1 cellular context compared by ENCODE assay signal in the genomic region with DNA sequence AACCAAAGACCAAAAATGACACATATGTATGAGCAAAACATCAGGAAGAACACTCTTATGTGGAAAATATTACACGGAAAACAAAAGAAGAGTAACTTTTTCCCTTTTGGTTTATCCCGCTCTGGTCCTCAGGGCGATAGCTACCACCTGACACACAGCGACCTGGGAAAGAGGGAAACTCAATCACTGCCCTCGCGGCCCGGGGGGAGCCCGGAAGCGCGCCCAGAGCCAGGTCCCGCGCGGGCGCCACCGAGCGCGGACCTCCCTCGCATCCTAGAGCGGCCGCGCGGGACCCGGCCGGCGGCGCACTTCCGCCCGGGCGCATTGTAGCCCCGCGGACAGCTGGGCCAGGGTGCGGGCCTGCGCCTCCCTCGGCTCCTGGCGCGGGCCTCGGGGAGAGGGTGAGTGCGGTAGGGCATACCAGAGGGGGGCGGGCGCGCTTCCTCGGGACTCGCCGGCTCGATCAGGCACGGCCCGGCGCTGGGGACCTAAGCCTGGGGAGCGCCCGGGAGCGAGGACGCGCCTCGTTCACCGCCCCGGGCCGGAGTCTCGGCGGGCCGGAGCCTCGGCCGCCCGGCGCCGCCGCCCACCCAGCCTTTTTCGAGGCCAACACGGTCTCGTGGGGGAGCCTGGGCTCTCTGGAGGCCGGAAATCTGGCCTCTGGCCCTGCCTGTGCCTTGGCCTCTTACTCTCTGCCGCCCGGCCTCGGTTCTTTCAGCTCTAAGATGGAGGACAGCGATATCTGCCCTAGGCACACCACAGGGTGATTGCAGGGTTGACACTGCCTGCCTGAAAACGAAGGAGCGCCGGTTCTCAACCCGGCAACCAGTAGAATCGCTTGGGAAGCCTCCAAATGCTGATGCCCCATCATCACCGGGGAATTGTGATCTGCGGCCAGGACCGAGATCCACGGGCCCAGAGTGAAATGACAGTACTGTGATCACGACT.
TF ChIP-seq lines count a peak whose summit lies in the region.

A gene with protein sequence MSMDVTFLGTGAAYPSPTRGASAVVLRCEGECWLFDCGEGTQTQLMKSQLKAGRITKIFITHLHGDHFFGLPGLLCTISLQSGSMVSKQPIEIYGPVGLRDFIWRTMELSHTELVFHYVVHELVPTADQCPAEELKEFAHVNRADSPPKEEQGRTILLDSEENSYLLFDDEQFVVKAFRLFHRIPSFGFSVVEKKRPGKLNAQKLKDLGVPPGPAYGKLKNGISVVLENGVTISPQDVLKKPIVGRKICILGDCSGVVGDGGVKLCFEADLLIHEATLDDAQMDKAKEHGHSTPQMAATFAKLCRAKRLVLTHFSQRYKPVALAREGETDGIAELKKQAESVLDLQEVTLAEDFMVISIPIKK (plus strand): TSS at position 327 of the 948 bp plus-strand sequence. CDS start 6,365 bp downstream, outside the sequence.

TF ChIP-seq in HepG2, 621 proteins besides CTCF, POLR2A, EP300 and RAD21 (continued from another document):
- TF ChIP-seq ZNF740 (CRISPR knock-in tag; IDR thresholded peaks at IDR 0.05) (0 out of 2 replicates have a peak, but pooled peaks have one; percentile 52), ZNF331 (CRISPR knock-in tag; IDR thresholded peaks at IDR 0.05) (peak; percentile 58; the same call in 1 of the 2 replicates), SRSF9 (IDR thresholded peaks at IDR 0.05; ENCODE audit: borderline replicate concordance, insufficient read depth, low read depth, low read length, poor library complexity, severe bottlenecking) (no peak), ZNF276 (CRISPR knock-in tag; IDR thresholded peaks at IDR 0.05; ENCODE audit: low read depth) (no peak), ZMYM4 (CRISPR knock-in tag; IDR thresholded peaks at IDR 0.05) (peak; percentile 80), YEATS2 (CRISPR knock-in tag; IDR thresholded peaks at IDR 0.05; ENCODE audit: borderline replicate concordance) (no peak; the same call in 1 of the 2 replicates), KAT2B (IDR thresholded peaks at IDR 0.05; ENCODE audit: borderline replicate concordance, low read depth, low read length) (no peak), ZNF432 (CRISPR knock-in tag; IDR thresholded peaks at IDR 0.05; ENCODE audit: borderline replicate concordance) (no peak), ZSCAN5A (CRISPR knock-in tag; IDR thresholded peaks at IDR 0.05; ENCODE audit: borderline replicate concordance) (peak; percentile 79), GATAD2A (CRISPR knock-in tag; IDR thresholded peaks at IDR 0.05) (no peak), NCOA2 (CRISPR knock-in tag; IDR thresholded peaks at IDR 0.05) (0 out of 2 replicates have a peak, but pooled peaks have one; percentile 2), ZNF670 (CRISPR knock-in tag; IDR thresholded peaks at IDR 0.05; ENCODE audit: borderline replicate concordance) (peak; percentile 67; the same call in 1 of the 2 replicates), RARG (CRISPR knock-in tag; IDR thresholded peaks at IDR 0.05; ENCODE audit: low read depth) (0 out of 2 replicates have a peak, but pooled peaks have one; percentile 52), ZNF44 (CRISPR knock-in tag; IDR thresholded peaks at IDR 0.05) (no peak), ZSCAN25 (CRISPR knock-in tag; IDR thresholded peaks at IDR 0.05) (0 out of 2 replicates have a peak, but pooled peaks have one; percentile 21), U2AF1 (optimal IDR thresholded peaks at IDR 0.05; ENCODE audit: low read depth, low read length) (no peak), GPN1 (CRISPR knock-in tag; IDR thresholded peaks at IDR 0.05; ENCODE audit: borderline replicate concordance) (no peak), MYC (CRISPR knock-in tag; IDR thresholded peaks at IDR 0.05; ENCODE audit: borderline replicate concordance) (peak; percentile 80), SP2 (CRISPR knock-in tag; IDR thresholded peaks at IDR 0.05) (no peak; the same call in 1 of the 2 replicates), ZNF501 (CRISPR knock-in tag; IDR thresholded peaks at IDR 0.05) (peak; percentile 46; the same call in 1 of the 2 replicates), ARID2 (CRISPR knock-in tag; IDR thresholded peaks at IDR 0.05; ENCODE audit: borderline replicate concordance) (0 out of 2 replicates have a peak, but pooled peaks have one; percentile 87), POLR2AphosphoS2 (IDR thresholded peaks at IDR 0.05; ENCODE audit: low read depth, low read length) (no peak), JDP2 (CRISPR knock-in tag; IDR thresholded peaks at IDR 0.05; ENCODE audit: borderline replicate concordance) (no peak), ZSCAN21 (CRISPR knock-in tag; IDR thresholded peaks at IDR 0.05; ENCODE audit: borderline replicate concordance) (peak; percentile 74), ATF7-NPFF (CRISPR knock-in tag; IDR thresholded peaks at IDR 0.05; ENCODE audit: low read depth) (peak; percentile 78; the same call in 1 of the 2 replicates), ZBTB44 (CRISPR knock-in tag; IDR thresholded peaks at IDR 0.05) (no peak), HNRNPLL (IDR thresholded peaks at IDR 0.05; ENCODE audit: low read depth, low read length, poor library complexity, severe bottlenecking) (peak; percentile 59), IKZF5 (CRISPR knock-in tag; IDR thresholded peaks at IDR 0.05) (no peak; the same call in 1 of the 2 replicates), CENPBD1 (CRISPR knock-in tag; IDR thresholded peaks at IDR 0.05; ENCODE audit: borderline replicate concordance, low read depth) (no peak), ZNF337 (CRISPR knock-in tag; IDR thresholded peaks at IDR 0.05; ENCODE audit: borderline replicate concordance, low read depth) (no peak), ZNF550 (CRISPR knock-in tag; IDR thresholded peaks at IDR 0.05; ENCODE audit: borderline replicate concordance) (0 out of 2 replicates have a peak, but pooled peaks have one; percentile 62), CHCHD3 (CRISPR knock-in tag; IDR thresholded peaks at IDR 0.05) (no peak)
- TF ChIP-seq, protein P1, sequence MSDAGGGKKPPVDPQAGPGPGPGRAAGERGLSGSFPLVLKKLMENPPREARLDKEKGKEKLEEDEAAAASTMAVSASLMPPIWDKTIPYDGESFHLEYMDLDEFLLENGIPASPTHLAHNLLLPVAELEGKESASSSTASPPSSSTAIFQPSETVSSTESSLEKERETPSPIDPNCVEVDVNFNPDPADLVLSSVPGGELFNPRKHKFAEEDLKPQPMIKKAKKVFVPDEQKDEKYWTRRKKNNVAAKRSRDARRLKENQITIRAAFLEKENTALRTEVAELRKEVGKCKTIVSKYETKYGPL (CRISPR knock-in tag; IDR thresholded peaks at IDR 0.05), result no peak
- TF ChIP-seq, protein P2, sequence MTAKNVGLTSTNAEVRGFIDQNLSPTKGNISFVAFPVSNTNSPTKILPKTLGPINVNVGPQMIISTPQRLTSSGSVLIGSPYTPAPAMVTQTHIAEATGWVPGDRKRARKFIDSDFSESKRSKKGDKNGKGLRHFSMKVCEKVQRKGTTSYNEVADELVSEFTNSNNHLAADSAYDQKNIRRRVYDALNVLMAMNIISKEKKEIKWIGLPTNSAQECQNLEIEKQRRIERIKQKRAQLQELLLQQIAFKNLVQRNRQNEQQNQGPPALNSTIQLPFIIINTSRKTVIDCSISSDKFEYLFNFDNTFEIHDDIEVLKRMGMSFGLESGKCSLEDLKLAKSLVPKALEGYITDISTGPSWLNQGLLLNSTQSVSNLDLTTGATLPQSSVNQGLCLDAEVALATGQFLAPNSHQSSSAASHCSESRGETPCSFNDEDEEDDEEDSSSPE (CRISPR knock-in tag; IDR thresholded peaks at IDR 0.05), result peak; percentile 90
